ENCODE assay signal across 8 cellular contexts in genomic region chr17:75152523-75152922, GRCh38. TPM values are rescaled to one million over a fixed set of nuclear protein-coding genes. Genes with fewer than 3 reads are reported as not detected.
A peak's percentile ranks its signal among the peaks of the same experiment; 100 is the strongest.
DNase-seq lines count a peak whose midpoint lies in the region; ATAC-seq and TF ChIP-seq lines count a peak whose summit lies in the region.

No MANE protein-coding gene starts in this region.

- H3K27ac Mint-ChIP-seq in activated naive CD4-positive, alpha-beta T cell treated with anti-CD3 and anti-CD28 coated beads, Interleukin-2, amount 10 ng/mL, durations not matched to agents 7 days and 5 days: peak overlapping the region; percentile 92
- peak overlapping the region; percentile 88 for H3K27ac Mint-ChIP-seq in stimulated activated memory B cell treated with anti-CD40 and anti-IgM and Interleukin-4, amounts not matched to agents 10 μg/mL and 1 μg/mL and 100 μg/mL, for 72 hours

- peak overlapping the region; percentile 81 for H3K4me3 ChIP-seq in WERI-Rb-1 (ENCODE audit: low read depth, low read length)

- H3K9me3 ChIP-seq in WERI-Rb-1 (ENCODE audit: severe bottlenecking): no peaks in the 10 kb centered on the region

- H3K27me3 ChIP-seq in WERI-Rb-1 (ENCODE audit: insufficient read depth, low read depth, severe bottlenecking) (no peaks in the 10 kb centered on the region), foreskin keratinocyte (no peaks in the 10 kb centered on the region)

- intact Hi-C loops in left colon (cut with DNase I, micrococcal nuclease): no loop called here

- H3K36me3 Mint-ChIP-seq in activated naive CD4-positive, alpha-beta T cell treated with anti-CD3 and anti-CD28 coated beads, Interleukin-2, amount 10 ng/mL, durations not matched to agents 7 days and 5 days: peaks cover 30% of the 10 kb centered on the region
- peaks cover 14% of the 10 kb centered on the region for H3K36me3 Mint-ChIP-seq in stimulated activated memory B cell treated with anti-CD40 and anti-IgM and Interleukin-4, amounts not matched to agents 10 μg/mL and 1 μg/mL and 100 μg/mL, for 72 hours

- H3K27me3 Mint-ChIP-seq in activated naive CD4-positive, alpha-beta T cell treated with anti-CD3 and anti-CD28 coated beads, Interleukin-2, amount 10 ng/mL, durations not matched to agents 7 days and 5 days: no peaks in the 10 kb centered on the region
- no peaks in the 10 kb centered on the region for H3K27me3 Mint-ChIP-seq in stimulated activated memory B cell treated with anti-CD40 and anti-IgM and Interleukin-4, amounts not matched to agents 10 μg/mL and 1 μg/mL and 100 μg/mL, for 72 hours

- TF ChIP-seq CTCF in WERI-Rb-1 (IDR thresholded peaks at IDR 0.05; ENCODE audit: low read depth, low read length) (no peak), foreskin keratinocyte (conservative IDR thresholded peaks at IDR 0.05) (no peak)

- ATAC-seq in foreskin keratinocyte (no peak), left colon (no peak), HG03095 (IDR thresholded peaks at IDR 0.05; ENCODE audit: unreplicated experiment) (no peak)
- ATAC-seq in stimulated activated memory B cell treated with anti-CD40 and anti-IgM and Interleukin-4, amounts not matched to agents 10 μg/mL and 1 μg/mL and 100 μg/mL, for 72 hours: no peak

- H3K36me3 ChIP-seq in WERI-Rb-1: peaks cover 52% of the 10 kb centered on the region

- H3K27ac ChIP-seq in WERI-Rb-1 (no peak overlapping the region; the same call in 1 of the 2 replicates), foreskin keratinocyte (peak overlapping the region; percentile 38)

- peaks cover 56% of the 10 kb centered on the region for H3K4me1 Mint-ChIP-seq in activated naive CD4-positive, alpha-beta T cell treated with anti-CD3 and anti-CD28 coated beads, Interleukin-2, amount 10 ng/mL, durations not matched to agents 7 days and 5 days
- H3K4me1 Mint-ChIP-seq in stimulated activated memory B cell treated with anti-CD40 and anti-IgM and Interleukin-4, amounts not matched to agents 10 μg/mL and 1 μg/mL and 100 μg/mL, for 72 hours: peaks cover 52% of the 10 kb centered on the region

- peak overlapping the region; percentile 95 for H3K4me3 Mint-ChIP-seq in activated naive CD4-positive, alpha-beta T cell treated with anti-CD3 and anti-CD28 coated beads, Interleukin-2, amount 10 ng/mL, durations not matched to agents 7 days and 5 days
- peak overlapping the region; percentile 97 for H3K4me3 Mint-ChIP-seq in stimulated activated memory B cell treated with anti-CD40 and anti-IgM and Interleukin-4, amounts not matched to agents 10 μg/mL and 1 μg/mL and 100 μg/mL, for 72 hours

- H3K4me1 ChIP-seq in foreskin keratinocyte: peaks cover 12% of the 10 kb centered on the region

- CTCF ChIA-PET in activated naive CD4-positive, alpha-beta T cell treated with anti-CD3 and anti-CD28 coated beads, Interleukin-2, amount 10 ng/mL, durations not matched to agents 7 days and 5 days (lab: Charles Lee): no interaction called here

- H3K9me3 Mint-ChIP-seq in activated naive CD4-positive, alpha-beta T cell treated with anti-CD3 and anti-CD28 coated beads, Interleukin-2, amount 10 ng/mL, durations not matched to agents 7 days and 5 days: no peaks in the 10 kb centered on the region
- no peaks in the 10 kb centered on the region for H3K9me3 Mint-ChIP-seq in stimulated activated memory B cell treated with anti-CD40 and anti-IgM and Interleukin-4, amounts not matched to agents 10 μg/mL and 1 μg/mL and 100 μg/mL, for 72 hours

- DNase-seq in activated naive CD4-positive, alpha-beta T cell treated with anti-CD3 and anti-CD28 coated beads, Interleukin-2, amount 10 ng/mL, durations not matched to agents 7 days and 5 days: no peak
- DNase-seq in activated naive CD4-positive, alpha-beta T cell treated with anti-CD3 and anti-CD28 coated beads, Interleukin-2, amount 50 U/mL, for 16 hours: no peak
- DNase-seq in WERI-Rb-1 (no peak), foreskin keratinocyte (no peak), left colon (no peak), HUDEP-2 (lab: John Stamatoyannopoulos, UW; ENCODE audit: unreplicated experiment in 76 of 76) (no peak)

RNA-seq across cellular contexts. Expression of gene JPT1, which starts 1.8 kb away (rescaled TPM):
- total RNA-seq in foreskin keratinocyte (463 and 622 TPM in 2 replicates), left colon (100 to 1,000 TPM; 212 to 220 TPM)
- polyA plus RNA-seq in foreskin keratinocyte: 705 and 905 TPM in 2 replicates

RNA-seq across cellular contexts. Expression of gene NT5C, which starts 21.0 kb away (rescaled TPM):
- total RNA-seq in foreskin keratinocyte (76.5 and 76.8 TPM in 2 replicates), left colon (10 to 100 TPM; 77.6 to 86.6 TPM)
- polyA plus RNA-seq in foreskin keratinocyte: 109 and 111 TPM in 2 replicates

RNA-seq across cellular contexts. Expression of gene SUMO2, which starts 30.2 kb away (rescaled TPM):
- total RNA-seq in foreskin keratinocyte (284 and 299 TPM in 2 replicates), left colon (100 to 1,000 TPM; 235 to 254 TPM)
- 326 and 355 TPM in 2 replicates for polyA plus RNA-seq in foreskin keratinocyte

RNA-seq across cellular contexts. Expression of gene ARMC7, which starts 42.8 kb away (rescaled TPM):
- 3.5 and 4.4 TPM in 2 replicates for total RNA-seq in foreskin keratinocyte
- 5.8 and 6.5 TPM in 2 replicates for polyA plus RNA-seq in foreskin keratinocyte
- total RNA-seq in left colon: 10 to 100 TPM; 20.3 to 29.9 TPM

RNA-seq across cellular contexts. Expression of gene NUP85, which starts 53.0 kb away (rescaled TPM):
- total RNA-seq in foreskin keratinocyte (74.4 and 81.5 TPM in 2 replicates), left colon (10 to 100 TPM; 43.9 to 56.3 TPM)
- 55.9 and 66.9 TPM in 2 replicates for polyA plus RNA-seq in foreskin keratinocyte
